Comparison of ENCODE assay signal across 8 cellular contexts in the genomic region with DNA sequence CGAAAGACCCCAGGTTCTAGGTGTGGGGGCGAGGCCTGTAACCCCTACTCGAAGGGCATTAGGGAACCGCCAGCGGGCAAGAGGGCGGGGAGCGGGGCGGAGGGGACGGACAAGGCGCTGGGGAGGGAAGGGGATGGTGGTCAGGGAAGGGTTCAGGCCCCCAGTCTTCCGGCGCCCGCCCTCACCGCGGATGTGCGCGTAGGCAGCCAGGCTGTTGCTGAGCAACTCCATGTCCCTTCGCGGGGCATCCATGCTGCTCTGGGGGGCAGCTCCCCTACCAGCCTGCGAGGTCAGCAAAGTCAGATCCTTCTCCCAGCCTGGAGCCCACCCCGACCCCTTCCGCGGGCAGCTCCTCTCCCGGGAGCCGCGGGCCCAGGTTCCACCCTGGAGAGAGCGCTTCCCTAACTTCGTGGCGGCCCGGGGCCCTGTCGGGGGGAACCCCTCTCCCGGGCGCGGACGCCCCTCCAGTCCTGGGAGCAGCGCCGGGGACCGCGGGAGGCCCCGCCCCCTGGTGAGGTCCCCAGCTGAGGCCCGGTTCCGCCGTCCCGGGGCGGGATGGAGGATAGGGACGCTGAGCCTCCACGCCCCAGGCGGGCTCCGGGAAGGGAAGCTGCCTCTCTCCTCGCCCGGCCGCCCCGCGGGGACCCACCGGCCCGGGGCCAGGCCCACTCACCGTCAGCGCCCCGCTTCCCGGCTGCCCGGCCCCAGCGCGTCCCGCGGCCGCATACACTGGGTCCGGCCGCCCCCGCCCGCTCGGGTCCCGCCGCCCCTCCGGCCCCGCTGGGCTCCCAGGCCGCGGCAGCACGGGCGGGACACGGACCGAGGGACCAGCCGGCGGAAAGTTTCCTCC. TPM values are rescaled to one million over a fixed set of nuclear protein-coding genes. Genes with fewer than 3 reads are reported as not detected.
DNase-seq lines count a peak whose midpoint lies in the region; ATAC-seq and TF ChIP-seq lines count a peak whose summit lies in the region.

No MANE protein-coding gene starts in this region.

- H3K27ac ChIP-seq in right atrium auricular region = peak overlapping the region; percentile 85 to 94

- no peaks in the 10 kb centered on the region for H3K9me3 ChIP-seq in right atrium auricular region

- H3K36me3 Mint-ChIP-seq in activated naive CD4-positive, alpha-beta T cell treated with anti-CD3 and anti-CD28 coated beads, Interleukin-2, amount 50 U/mL, for 72 hours = peaks cover 0 to 4% of the 10 kb centered on the region in 2 donors

- peaks cover 0 to 40% of the 10 kb centered on the region in 2 donors for H3K4me1 ChIP-seq in right atrium auricular region

- DNase-seq in M059J (ENCODE audit: low read depth) (peak; percentile 49), right atrium auricular region (ENCODE audit: low spot score) (peak; percentile 64), retina (peak; percentile 80), SW480 (ENCODE audit: low spot score) (no peak), kidney glomerular epithelial cell (lab: John Stamatoyannopoulos, UW) (no peak), cerebellar cortex (ENCODE audit: low spot score) (no peak)
- DNase-seq in activated naive CD4-positive, alpha-beta T cell treated with anti-CD3 and anti-CD28 coated beads, Interleukin-2, amount 50 U/mL, for 72 hours (ENCODE audit: low spot score in 2 of 2) = peak in 1 of 2 donors; percentile 47

- H3K36me3 ChIP-seq in right atrium auricular region = no peaks in the 10 kb centered on the region

- H3K27me3 ChIP-seq in right atrium auricular region = no peaks in the 10 kb centered on the region

- H3K27ac Mint-ChIP-seq in activated naive CD4-positive, alpha-beta T cell treated with anti-CD3 and anti-CD28 coated beads, Interleukin-2, amount 50 U/mL, for 72 hours = no peak overlapping the region

- ATAC-seq in GM18511 (IDR thresholded peaks at IDR 0.05; ENCODE audit: unreplicated experiment) = peak; percentile 37
- peak; percentile 46 to 51 for ATAC-seq in activated naive CD4-positive, alpha-beta T cell treated with anti-CD3 and anti-CD28 coated beads, Interleukin-2, amount 50 U/mL, for 72 hours

- TF ChIP-seq CTCF in right atrium auricular region (IDR thresholded peaks at IDR 0.05) = no peak

- peak overlapping the region; percentile 66 to 74 for H3K4me3 ChIP-seq in right atrium auricular region

- no peaks in the 10 kb centered on the region for H3K9me3 Mint-ChIP-seq in activated naive CD4-positive, alpha-beta T cell treated with anti-CD3 and anti-CD28 coated beads, Interleukin-2, amount 50 U/mL, for 72 hours

RNA-seq across cellular contexts. Expression of a gene that starts 0.4 kb away (rescaled TPM):
- total RNA-seq in M059J (2014; rRNA removed; shearing (Covaris generic)) = 35.8 and 44.5 TPM in 2 replicates
- 1 to 10 TPM; 2.0 to 4.2 TPM for total RNA-seq in activated naive CD4-positive, alpha-beta T cell treated with anti-CD3 and anti-CD28 coated beads, Interleukin-2, amount 50 U/mL, for 72 hours
- total RNA-seq in right atrium auricular region = 10 to 100 TPM; 24.6 to 45.8 TPM

RNA-seq across cellular contexts. Expression of a gene that starts 16.8 kb away (rescaled TPM):
- 0.25 TPM in 1 of 2 replicates, not detected in the other for total RNA-seq in M059J (2014; rRNA removed; shearing (Covaris generic))
- 10 to 100 TPM in 1 of 2 donors, 1 to 10 TPM in 1; 4.4 to 47.1 TPM for total RNA-seq in activated naive CD4-positive, alpha-beta T cell treated with anti-CD3 and anti-CD28 coated beads, Interleukin-2, amount 50 U/mL, for 72 hours
- 1 to 10 TPM; 1.2 to 1.4 TPM for total RNA-seq in right atrium auricular region

Comparison
In these comparisons a context has a peak if more than half of its experiments do, and no peak if none do; other contexts are left out.
1. DNase-seq: peak in M059J (single experiment), right atrium auricular region (single experiment) and retina (single experiment); none in SW480 (single experiment), kidney glomerular epithelial cell (single experiment) and cerebellar cortex (single experiment).